ENCODE assay signal across 1 cellular context in the genomic region with DNA sequence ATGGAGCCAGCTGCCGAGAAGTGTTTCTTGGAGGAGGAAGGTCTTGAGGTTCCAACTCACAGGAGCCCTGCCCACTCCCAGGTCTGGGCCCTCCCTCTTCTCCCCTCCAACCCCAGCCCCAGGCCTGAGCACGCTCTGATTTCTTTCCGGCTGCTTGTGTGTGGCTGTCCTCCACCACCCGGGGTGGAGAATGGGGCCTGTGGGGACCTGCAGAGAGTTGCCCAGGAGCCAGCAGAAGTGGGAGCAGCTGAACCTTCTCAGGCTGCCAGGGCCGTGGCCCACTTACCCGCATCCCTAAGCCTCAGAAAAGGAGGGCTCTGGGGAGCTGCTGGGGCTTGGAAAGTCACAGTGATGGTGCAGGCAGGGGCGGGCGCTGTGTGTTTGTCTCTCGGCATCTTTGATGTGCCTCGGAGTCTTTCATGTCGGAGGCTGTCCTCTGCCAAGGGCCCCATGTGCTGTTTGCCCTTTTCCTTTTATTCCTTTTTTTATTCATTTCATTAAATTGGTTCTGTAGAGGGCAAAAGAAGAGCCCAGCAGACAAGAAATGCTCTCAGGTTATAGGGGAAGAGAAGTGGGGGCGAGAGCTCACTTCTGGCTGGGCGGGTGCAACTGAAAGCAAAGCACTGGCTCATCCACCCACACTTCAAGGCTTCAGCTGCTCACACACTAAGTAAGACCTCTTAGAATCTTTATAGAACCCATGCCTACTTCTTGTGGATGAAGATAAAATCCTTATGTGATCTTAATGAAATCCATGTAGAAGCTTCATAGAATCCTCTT.
TF ChIP-seq lines count a peak whose summit lies in the region.

No MANE protein-coding gene starts in this region.

TF ChIP-seq in K562, 482 proteins besides CTCF, POLR2A, EP300 and RAD21 (continued from another document):
- TF ChIP-seq, protein P1, sequence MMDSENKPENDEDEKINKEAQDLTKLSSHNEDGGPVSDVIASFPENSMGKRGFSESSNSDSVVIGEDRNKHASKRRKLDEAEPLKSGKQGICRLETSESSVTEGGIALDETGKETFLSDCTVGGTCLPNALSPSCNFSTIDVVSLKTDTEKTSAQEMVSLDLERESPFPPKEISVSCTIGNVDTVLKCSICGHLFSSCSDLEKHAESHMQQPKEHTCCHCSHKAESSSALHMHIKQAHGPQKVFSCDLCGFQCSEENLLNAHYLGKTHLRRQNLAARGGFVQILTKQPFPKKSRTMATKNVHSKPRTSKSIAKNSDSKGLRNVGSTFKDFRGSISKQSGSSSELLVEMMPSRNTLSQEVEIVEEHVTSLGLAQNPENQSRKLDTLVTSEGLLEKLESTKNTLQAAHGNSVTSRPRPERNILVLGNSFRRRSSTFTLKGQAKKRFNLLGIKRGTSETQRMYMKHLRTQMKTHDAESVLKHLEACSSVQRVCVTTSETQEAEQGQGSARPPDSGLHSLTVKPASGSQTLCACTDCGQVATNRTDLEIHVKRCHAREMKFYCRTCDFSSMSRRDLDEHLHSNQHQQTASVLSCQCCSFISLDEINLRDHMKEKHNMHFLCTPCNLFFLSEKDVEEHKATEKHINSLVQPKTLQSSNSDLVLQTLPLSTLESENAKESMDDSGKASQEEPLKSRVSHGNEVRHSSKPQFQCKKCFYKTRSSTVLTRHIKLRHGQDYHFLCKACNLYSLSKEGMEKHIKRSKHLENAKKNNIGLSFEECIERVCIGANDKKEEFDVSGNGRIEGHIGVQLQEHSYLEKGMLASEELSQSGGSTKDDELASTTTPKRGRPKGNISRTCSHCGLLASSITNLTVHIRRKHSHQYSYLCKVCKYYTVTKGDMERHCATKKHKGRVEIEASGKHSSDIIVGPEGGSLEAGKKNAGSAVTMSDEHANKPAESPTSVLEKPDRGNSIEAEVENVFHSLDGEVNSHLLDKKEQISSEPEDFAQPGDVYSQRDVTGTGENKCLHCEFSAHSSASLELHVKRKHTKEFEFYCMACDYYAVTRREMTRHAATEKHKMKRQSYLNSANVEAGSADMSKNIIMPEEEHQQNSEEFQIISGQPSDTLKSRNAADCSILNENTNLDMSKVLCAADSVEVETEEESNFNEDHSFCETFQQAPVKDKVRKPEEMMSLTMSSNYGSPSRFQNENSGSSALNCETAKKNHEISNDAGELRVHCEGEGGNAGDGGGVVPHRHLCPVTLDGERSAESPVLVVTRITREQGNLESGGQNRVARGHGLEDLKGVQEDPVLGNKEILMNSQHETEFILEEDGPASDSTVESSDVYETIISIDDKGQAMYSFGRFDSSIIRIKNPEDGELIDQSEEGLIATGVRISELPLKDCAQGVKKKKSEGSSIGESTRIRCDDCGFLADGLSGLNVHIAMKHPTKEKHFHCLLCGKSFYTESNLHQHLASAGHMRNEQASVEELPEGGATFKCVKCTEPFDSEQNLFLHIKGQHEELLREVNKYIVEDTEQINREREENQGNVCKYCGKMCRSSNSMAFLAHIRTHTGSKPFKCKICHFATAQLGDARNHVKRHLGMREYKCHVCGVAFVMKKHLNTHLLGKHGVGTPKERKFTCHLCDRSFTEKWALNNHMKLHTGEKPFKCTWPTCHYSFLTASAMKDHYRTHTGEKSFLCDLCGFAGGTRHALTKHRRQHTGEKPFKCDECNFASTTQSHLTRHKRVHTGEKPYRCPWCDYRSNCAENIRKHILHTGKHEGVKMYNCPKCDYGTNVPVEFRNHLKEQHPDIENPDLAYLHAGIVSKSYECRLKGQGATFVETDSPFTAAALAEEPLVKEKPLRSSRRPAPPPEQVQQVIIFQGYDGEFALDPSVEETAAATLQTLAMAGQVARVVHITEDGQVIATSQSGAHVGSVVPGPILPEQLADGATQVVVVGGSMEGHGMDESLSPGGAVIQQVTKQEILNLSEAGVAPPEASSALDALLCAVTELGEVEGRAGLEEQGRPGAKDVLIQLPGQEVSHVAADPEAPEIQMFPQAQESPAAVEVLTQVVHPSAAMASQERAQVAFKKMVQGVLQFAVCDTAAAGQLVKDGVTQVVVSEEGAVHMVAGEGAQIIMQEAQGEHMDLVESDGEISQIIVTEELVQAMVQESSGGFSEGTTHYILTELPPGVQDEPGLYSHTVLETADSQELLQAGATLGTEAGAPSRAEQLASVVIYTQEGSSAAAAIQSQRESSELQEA (IDR thresholded peaks at IDR 0.05; ENCODE audit: low read depth), result no peak
- TF ChIP-seq FOXJ3 (CRISPR knock-in tag; IDR thresholded peaks at IDR 0.05) (no peak), L3MBTL2 (IDR thresholded peaks at IDR 0.05) (no peak), PTTG1 (tag; IDR thresholded peaks at IDR 0.05; ENCODE audit: low read depth) (no peak), ZNF143 (CRISPR knock-in tag; IDR thresholded peaks at IDR 0.05) (no peak), NCOA1 (IDR thresholded peaks at IDR 0.05; ENCODE audit: low read depth) (no peak), CREB1 (IDR thresholded peaks at IDR 0.05) (no peak), CREB1 (CRISPR knock-in tag; IDR thresholded peaks at IDR 0.05) (no peak)
